In genomic region chr7:114653391-114654088, GRCh38 we compare ENCODE assay signal across 13 cellular contexts.
DNase-seq lines count a peak whose midpoint lies in the region; ATAC-seq and TF ChIP-seq lines count a peak whose summit lies in the region.
"Had no signal": no experiment of that assay in that cellular context is flagged by ENCODE, and none has a peak within 500 bp of the region (broad histone marks: within the 10 kb centered on the region; RNA-seq: fewer than 3 reads in every experiment).

No MANE protein-coding gene starts in this region.

- TF ChIP-seq RAD21 in SK-N-SH (IDR thresholded peaks at IDR 0.05; ENCODE audit: low read length): no peak

- no peaks in the 10 kb centered on the region for H4K20me1 ChIP-seq in SK-N-SH (ENCODE audit: insufficient read depth)

- no peaks in the 10 kb centered on the region for H3K9me2 ChIP-seq in SK-N-SH

- no peaks in the 10 kb centered on the region for H3F3A ChIP-seq in SK-N-SH (replicated peaks; ENCODE audit: insufficient read depth)

- no peak overlapping the region for H3K9ac ChIP-seq in SK-N-SH

- no peaks in the 10 kb centered on the region for H3K27me3 ChIP-seq in SK-N-SH (ENCODE audit: insufficient read depth)
- H3K27me3 ChIP-seq: brain microvascular endothelial cell had no signal

- no peaks in the 10 kb centered on the region for H3K79me2 ChIP-seq in SK-N-SH (ENCODE audit: insufficient read depth)

- ATAC-seq in SK-N-SH treated with all-trans-retinoic acid at 6 μM for 48 hours (no peak), HG02970 (IDR thresholded peaks at IDR 0.05; ENCODE audit: low FRiP score, unreplicated experiment) (no peak)
- ATAC-seq: activated CD8-positive, alpha-beta memory T cell treated with anti-CD3 and anti-CD28 coated beads, Interleukin-2, amount 10 ng/mL, durations not matched to agents 7 days and 5 days had no signal

- no peaks in the 10 kb centered on the region; a peak in 1 of 4 replicates for H3K4me1 ChIP-seq in SK-N-SH (ENCODE audit: control insufficient read depth in 1 of 2, insufficient read depth in 2 of 2, low read depth in 1 of 2, low read length in 1 of 2)

- DNase-seq in SK-N-SH: no peak
- DNase-seq in NCI-H345 (lab: John Stamatoyannopoulos, UW): peak; percentile 74
- DNase-seq in brain pericyte (ENCODE audit: low read depth, low spot score): peak; percentile 34
- DNase-seq in skeletal muscle cell (ENCODE audit: low read depth): peak; percentile 8
- DNase-seq in A172 (ENCODE audit: low spot score): no peak
- DNase-seq in COLO829 (ENCODE audit: low spot score): no peak
- DNase-seq: activated B cell treated with CpG ODN at 0.5 μM for 24 hours; activated CD8-positive, alpha-beta memory T cell treated with anti-CD3 and anti-CD28 coated beads, Interleukin-2, amount 10 ng/mL, durations not matched to agents 7 days and 5 days; activated naive CD4-positive, alpha-beta T cell treated with Interleukin-2 at 50 U/mL for 16 hours; brain microvascular endothelial cell; MV-4-11 had no signal

- CTCF ChIA-PET in SK-N-SH (lab: Yijun Ruan, JAX): interaction anchor here (0.6 to 1.9 kb wide), 4 partner anchors 10 to 627 kb away, joined by 3 to 5 read pairs (median 4); no protein-coding TSS in a partner anchor

- POLR2A ChIA-PET in SK-N-SH (lab: Yijun Ruan, JAX): no interaction called here

- TF ChIP-seq EP300 in SK-N-SH (IDR thresholded peaks at IDR 0.05; ENCODE audit: borderline replicate concordance in 1 of 2, low read depth in 1 of 2, low read length in 1 of 2): no peak

- no peaks in the 10 kb centered on the region for H3K36me3 ChIP-seq in SK-N-SH (replicated peaks in 1 of 2; ENCODE audit: control insufficient read depth in 1 of 2, insufficient read depth in 2 of 2, low read length in 1 of 2)
- H3K36me3 ChIP-seq: brain microvascular endothelial cell had no signal

- TF ChIP-seq CTCF in SK-N-SH (IDR thresholded peaks at IDR 0.05): no peak

- H3K4me3 ChIP-seq in SK-N-SH (ENCODE audit: low read depth in 2 of 2, low read length in 1 of 2): peak overlapping the region in 1 of 2 experiments; percentile 35; a peak in 1 of 4 replicates
- no peak overlapping the region for H3K4me3 ChIP-seq in skeletal muscle cell (ENCODE audit: low read depth, low read length)

- 30% methylated on average over 10 of the region's 10 CpGs for WGBS in SK-N-SH (ENCODE audit: low lambda C conversion rate)

- H3K9me3 ChIP-seq in SK-N-SH: no peaks in the 10 kb centered on the region

- H3K27ac ChIP-seq in SK-N-SH (ENCODE audit: low read depth in 2 of 2, low read length in 1 of 2): no peak overlapping the region
- H3K27ac ChIP-seq: brain microvascular endothelial cell had no signal

- peak overlapping the region; percentile 3; the same call in 1 of the 2 replicates for H3K4me2 ChIP-seq in SK-N-SH

- H2AFZ ChIP-seq in SK-N-SH (ENCODE audit: low read depth): no peak overlapping the region

TF ChIP-seq in SK-N-SH, 30 proteins besides CTCF, POLR2A, EP300 and RAD21:
- TF ChIP-seq SIN3A (IDR thresholded peaks at IDR 0.05; ENCODE audit: borderline replicate concordance, low read depth, low read length): no peak
- no peak for TF ChIP-seq TEAD4 (IDR thresholded peaks at IDR 0.05; ENCODE audit: borderline replicate concordance, insufficient read depth)
- no peak for TF ChIP-seq TAF1 (IDR thresholded peaks at IDR 0.05; ENCODE audit: borderline replicate concordance, low read depth, low read length)
- no peak for TF ChIP-seq RFX5 (IDR thresholded peaks at IDR 0.05; ENCODE audit: low read length)
- no peak for TF ChIP-seq GABPA (IDR thresholded peaks at IDR 0.05; ENCODE audit: low read depth)
- TF ChIP-seq, protein P1, sequence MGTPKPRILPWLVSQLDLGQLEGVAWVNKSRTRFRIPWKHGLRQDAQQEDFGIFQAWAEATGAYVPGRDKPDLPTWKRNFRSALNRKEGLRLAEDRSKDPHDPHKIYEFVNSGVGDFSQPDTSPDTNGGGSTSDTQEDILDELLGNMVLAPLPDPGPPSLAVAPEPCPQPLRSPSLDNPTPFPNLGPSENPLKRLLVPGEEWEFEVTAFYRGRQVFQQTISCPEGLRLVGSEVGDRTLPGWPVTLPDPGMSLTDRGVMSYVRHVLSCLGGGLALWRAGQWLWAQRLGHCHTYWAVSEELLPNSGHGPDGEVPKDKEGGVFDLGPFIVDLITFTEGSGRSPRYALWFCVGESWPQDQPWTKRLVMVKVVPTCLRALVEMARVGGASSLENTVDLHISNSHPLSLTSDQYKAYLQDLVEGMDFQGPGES (IDR thresholded peaks at IDR 0.05; ENCODE audit: low read depth, low read length): no peak
- TF ChIP-seq RXRA (IDR thresholded peaks at IDR 0.05; ENCODE audit: borderline replicate concordance, low read depth): no peak
- no peak for TF ChIP-seq FOXJ3 (CRISPR knock-in tag; IDR thresholded peaks at IDR 0.05)
- TF ChIP-seq NFIC (IDR thresholded peaks at IDR 0.05; ENCODE audit: borderline replicate concordance): no peak
- no peak for TF ChIP-seq POLR2AphosphoS5 (IDR thresholded peaks at IDR 0.05; ENCODE audit: low read depth, low read length)
- no peak for TF ChIP-seq MEF2A (IDR thresholded peaks at IDR 0.05; ENCODE audit: borderline replicate concordance, low read depth)
- TF ChIP-seq NRF1 (IDR thresholded peaks at IDR 0.05; ENCODE audit: low read depth, low read length): no peak
- no peak for TF ChIP-seq RCOR1 (IDR thresholded peaks at IDR 0.05; ENCODE audit: low read length)
- TF ChIP-seq SMC3 (IDR thresholded peaks at IDR 0.05; ENCODE audit: low read depth, low read length): no peak
- TF ChIP-seq FOXM1 (IDR thresholded peaks at IDR 0.05; ENCODE audit: low read depth): no peak

TF ChIP-seq in SK-N-SH treated with all-trans-retinoic acid at 6 μM for 48 hours, 23 proteins besides CTCF, POLR2A, EP300 and RAD21 (continues in another document):
- TF ChIP-seq, protein P2, sequence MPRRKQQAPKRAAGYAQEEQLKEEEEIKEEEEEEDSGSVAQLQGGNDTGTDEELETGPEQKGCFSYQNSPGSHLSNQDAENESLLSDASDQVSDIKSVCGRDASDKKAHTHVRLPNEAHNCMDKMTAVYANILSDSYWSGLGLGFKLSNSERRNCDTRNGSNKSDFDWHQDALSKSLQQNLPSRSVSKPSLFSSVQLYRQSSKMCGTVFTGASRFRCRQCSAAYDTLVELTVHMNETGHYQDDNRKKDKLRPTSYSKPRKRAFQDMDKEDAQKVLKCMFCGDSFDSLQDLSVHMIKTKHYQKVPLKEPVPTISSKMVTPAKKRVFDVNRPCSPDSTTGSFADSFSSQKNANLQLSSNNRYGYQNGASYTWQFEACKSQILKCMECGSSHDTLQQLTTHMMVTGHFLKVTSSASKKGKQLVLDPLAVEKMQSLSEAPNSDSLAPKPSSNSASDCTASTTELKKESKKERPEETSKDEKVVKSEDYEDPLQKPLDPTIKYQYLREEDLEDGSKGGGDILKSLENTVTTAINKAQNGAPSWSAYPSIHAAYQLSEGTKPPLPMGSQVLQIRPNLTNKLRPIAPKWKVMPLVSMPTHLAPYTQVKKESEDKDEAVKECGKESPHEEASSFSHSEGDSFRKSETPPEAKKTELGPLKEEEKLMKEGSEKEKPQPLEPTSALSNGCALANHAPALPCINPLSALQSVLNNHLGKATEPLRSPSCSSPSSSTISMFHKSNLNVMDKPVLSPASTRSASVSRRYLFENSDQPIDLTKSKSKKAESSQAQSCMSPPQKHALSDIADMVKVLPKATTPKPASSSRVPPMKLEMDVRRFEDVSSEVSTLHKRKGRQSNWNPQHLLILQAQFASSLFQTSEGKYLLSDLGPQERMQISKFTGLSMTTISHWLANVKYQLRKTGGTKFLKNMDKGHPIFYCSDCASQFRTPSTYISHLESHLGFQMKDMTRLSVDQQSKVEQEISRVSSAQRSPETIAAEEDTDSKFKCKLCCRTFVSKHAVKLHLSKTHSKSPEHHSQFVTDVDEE (CRISPR knock-in tag; IDR thresholded peaks at IDR 0.05): no peak
- TF ChIP-seq SNAI2 (CRISPR knock-in tag; IDR thresholded peaks at IDR 0.05) (no peak), TCF4 (CRISPR knock-in tag; IDR thresholded peaks at IDR 0.05; ENCODE audit: borderline replicate concordance) (no peak), GLIS3 (CRISPR knock-in tag; IDR thresholded peaks at IDR 0.05) (no peak), PATZ1 (CRISPR knock-in tag; IDR thresholded peaks at IDR 0.05; ENCODE audit: borderline replicate concordance) (no peak), ISL1 (CRISPR knock-in tag; IDR thresholded peaks at IDR 0.05) (no peak), CSDC2 (CRISPR knock-in tag; IDR thresholded peaks at IDR 0.05) (no peak), BACH2 (CRISPR knock-in tag; IDR thresholded peaks at IDR 0.05; ENCODE audit: borderline replicate concordance) (no peak), ZFP3 (CRISPR knock-in tag; IDR thresholded peaks at IDR 0.05) (no peak), PPARA (CRISPR knock-in tag; IDR thresholded peaks at IDR 0.05; ENCODE audit: borderline replicate concordance) (no peak), OSR1 (CRISPR knock-in tag; IDR thresholded peaks at IDR 0.05) (no peak), ZFP30 (CRISPR knock-in tag; IDR thresholded peaks at IDR 0.05) (no peak)
- TF ChIP-seq, protein P3, sequence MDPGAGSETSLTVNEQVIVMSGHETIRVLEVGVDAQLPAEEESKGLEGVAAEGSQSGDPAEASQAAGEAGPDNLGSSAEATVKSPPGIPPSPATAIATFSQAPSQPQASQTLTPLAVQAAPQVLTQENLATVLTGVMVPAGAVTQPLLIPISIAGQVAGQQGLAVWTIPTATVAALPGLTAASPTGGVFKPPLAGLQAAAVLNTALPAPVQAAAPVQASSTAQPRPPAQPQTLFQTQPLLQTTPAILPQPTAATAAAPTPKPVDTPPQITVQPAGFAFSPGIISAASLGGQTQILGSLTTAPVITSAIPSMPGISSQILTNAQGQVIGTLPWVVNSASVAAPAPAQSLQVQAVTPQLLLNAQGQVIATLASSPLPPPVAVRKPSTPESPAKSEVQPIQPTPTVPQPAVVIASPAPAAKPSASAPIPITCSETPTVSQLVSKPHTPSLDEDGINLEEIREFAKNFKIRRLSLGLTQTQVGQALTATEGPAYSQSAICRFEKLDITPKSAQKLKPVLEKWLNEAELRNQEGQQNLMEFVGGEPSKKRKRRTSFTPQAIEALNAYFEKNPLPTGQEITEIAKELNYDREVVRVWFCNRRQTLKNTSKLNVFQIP (CRISPR knock-in tag; IDR thresholded peaks at IDR 0.05; ENCODE audit: borderline replicate concordance, low read depth): no peak

Comparison
In these comparisons a context has a peak if more than half of its experiments do, and no peak if none do; other contexts are left out.
1. DNase-seq: peak in NCI-H345 (single experiment), brain pericyte (single experiment) and skeletal muscle cell (single experiment); none in SK-N-SH (single experiment), A172 (single experiment) and COLO829 (single experiment).